1 cellular context compared by ENCODE assay signal in the genomic region with DNA sequence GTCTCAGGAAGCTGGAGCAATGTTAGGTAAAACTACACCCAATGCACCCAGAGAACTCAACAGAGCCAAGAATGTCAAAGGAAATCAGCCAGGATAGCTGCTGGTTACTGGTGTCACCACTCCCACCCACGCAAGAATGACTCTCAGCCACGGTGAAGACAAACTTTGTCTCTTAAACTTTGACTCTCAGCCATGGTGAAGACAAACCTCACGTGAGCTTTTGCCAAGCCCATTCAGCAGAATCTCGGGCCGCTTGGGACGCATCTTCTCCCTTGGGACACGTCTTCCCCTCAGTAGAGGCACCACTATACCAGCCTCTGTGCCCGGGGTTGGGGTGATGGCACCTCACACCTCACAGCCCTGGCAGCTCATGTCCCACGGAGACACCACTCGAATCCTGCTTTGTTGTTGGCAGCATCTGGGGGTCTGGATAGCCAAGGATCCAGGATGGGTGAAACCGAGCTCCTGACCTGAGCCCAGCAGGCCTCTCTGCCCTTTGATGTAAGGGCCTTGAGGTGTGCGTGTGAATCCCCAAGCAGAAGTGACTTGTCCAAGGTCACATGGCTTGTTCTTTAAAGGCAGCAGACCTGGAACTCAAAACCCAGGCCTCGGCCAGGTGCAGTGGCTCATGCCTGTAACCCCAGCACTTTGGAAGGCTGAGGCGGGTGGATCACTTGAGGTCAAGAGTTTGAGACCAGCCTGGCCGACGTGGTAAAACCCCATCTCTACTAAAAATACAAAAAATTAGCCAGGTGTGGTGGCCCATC.
A peak's percentile ranks its signal among the peaks of the same experiment; 100 is the strongest.
TF ChIP-seq lines count a peak whose summit lies in the region.

No MANE protein-coding gene starts in this region.

TF ChIP-seq in GM12878, 131 proteins besides CTCF, POLR2A, EP300 and RAD21:
- TF ChIP-seq MEF2B (IDR thresholded peaks at IDR 0.05; ENCODE audit: partially characterized antibody, poor library complexity, severe bottlenecking) (peak; percentile 88), SPI1 (IDR thresholded peaks at IDR 0.05; ENCODE audit: borderline replicate concordance, insufficient read depth, low read depth, low read length) (peak; percentile 19; the same call in 1 of the 2 replicates), BHLHE40 (IDR thresholded peaks at IDR 0.05; ENCODE audit: borderline replicate concordance in 1 of 2, low read depth in 2 of 2, low read length in 1 of 2) (peak; percentile 80 to 84), EGR1 (IDR thresholded peaks at IDR 0.05; ENCODE audit: borderline replicate concordance in 1 of 2, low read depth in 2 of 2, low read length in 2 of 2) (0 out of 3 replicates have a peak, but pooled peaks of 1 of the 2 experiments have one; percentile 57), MTA2 (IDR thresholded peaks at IDR 0.05; ENCODE audit: low read depth) (peak; percentile 16; the same call in 1 of the 2 replicates), KAT2A (conservative IDR thresholded peaks at IDR 0.05; ENCODE audit: control insufficient read depth, low read depth, low read length) (no peak), YBX1 (IDR thresholded peaks at IDR 0.05) (no peak), CBX3 (IDR thresholded peaks at IDR 0.05; ENCODE audit: borderline replicate concordance, low read depth) (no peak), SMARCA5 (IDR thresholded peaks at IDR 0.05) (0 out of 2 replicates have a peak, but pooled peaks have one; percentile 38), JUND (IDR thresholded peaks at IDR 0.05; ENCODE audit: low read depth, low read length) (no peak), NR2C1 (IDR thresholded peaks at IDR 0.05) (no peak), RUNX3 (IDR thresholded peaks at IDR 0.05; ENCODE audit: low read length) (0 out of 2 replicates have a peak, but pooled peaks have one; percentile 7), CHD2 (IDR thresholded peaks at IDR 0.05; ENCODE audit: borderline replicate concordance, low read depth, low read length) (no peak), NR2F1 (conservative IDR thresholded peaks at IDR 0.05) (0 out of 2 replicates have a peak, but pooled peaks have one; percentile 20), ZNF217 (IDR thresholded peaks at IDR 0.05) (0 out of 2 replicates have a peak, but pooled peaks have one; percentile 41), IKZF2 (IDR thresholded peaks at IDR 0.05) (peak; percentile 15 to 43; a peak in 1 of 4 replicates)
- TF ChIP-seq, protein P1, sequence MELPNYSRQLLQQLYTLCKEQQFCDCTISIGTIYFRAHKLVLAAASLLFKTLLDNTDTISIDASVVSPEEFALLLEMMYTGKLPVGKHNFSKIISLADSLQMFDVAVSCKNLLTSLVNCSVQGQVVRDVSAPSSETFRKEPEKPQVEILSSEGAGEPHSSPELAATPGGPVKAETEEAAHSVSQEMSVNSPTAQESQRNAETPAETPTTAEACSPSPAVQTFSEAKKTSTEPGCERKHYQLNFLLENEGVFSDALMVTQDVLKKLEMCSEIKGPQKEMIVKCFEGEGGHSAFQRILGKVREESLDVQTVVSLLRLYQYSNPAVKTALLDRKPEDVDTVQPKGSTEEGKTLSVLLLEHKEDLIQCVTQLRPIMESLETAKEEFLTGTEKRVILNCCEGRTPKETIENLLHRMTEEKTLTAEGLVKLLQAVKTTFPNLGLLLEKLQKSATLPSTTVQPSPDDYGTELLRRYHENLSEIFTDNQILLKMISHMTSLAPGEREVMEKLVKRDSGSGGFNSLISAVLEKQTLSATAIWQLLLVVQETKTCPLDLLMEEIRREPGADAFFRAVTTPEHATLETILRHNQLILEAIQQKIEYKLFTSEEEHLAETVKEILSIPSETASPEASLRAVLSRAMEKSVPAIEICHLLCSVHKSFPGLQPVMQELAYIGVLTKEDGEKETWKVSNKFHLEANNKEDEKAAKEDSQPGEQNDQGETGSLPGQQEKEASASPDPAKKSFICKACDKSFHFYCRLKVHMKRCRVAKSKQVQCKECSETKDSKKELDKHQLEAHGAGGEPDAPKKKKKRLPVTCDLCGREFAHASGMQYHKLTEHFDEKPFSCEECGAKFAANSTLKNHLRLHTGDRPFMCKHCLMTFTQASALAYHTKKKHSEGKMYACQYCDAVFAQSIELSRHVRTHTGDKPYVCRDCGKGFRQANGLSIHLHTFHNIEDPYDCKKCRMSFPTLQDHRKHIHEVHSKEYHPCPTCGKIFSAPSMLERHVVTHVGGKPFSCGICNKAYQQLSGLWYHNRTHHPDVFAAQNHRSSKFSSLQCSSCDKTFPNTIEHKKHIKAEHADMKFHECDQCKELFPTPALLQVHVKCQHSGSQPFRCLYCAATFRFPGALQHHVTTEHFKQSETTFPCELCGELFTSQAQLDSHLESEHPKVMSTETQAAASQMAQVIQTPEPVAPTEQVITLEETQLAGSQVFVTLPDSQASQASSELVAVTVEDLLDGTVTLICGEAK (IDR thresholded peaks at IDR 0.05; ENCODE audit: borderline replicate concordance) = no peak
- TF ChIP-seq, protein P2, sequence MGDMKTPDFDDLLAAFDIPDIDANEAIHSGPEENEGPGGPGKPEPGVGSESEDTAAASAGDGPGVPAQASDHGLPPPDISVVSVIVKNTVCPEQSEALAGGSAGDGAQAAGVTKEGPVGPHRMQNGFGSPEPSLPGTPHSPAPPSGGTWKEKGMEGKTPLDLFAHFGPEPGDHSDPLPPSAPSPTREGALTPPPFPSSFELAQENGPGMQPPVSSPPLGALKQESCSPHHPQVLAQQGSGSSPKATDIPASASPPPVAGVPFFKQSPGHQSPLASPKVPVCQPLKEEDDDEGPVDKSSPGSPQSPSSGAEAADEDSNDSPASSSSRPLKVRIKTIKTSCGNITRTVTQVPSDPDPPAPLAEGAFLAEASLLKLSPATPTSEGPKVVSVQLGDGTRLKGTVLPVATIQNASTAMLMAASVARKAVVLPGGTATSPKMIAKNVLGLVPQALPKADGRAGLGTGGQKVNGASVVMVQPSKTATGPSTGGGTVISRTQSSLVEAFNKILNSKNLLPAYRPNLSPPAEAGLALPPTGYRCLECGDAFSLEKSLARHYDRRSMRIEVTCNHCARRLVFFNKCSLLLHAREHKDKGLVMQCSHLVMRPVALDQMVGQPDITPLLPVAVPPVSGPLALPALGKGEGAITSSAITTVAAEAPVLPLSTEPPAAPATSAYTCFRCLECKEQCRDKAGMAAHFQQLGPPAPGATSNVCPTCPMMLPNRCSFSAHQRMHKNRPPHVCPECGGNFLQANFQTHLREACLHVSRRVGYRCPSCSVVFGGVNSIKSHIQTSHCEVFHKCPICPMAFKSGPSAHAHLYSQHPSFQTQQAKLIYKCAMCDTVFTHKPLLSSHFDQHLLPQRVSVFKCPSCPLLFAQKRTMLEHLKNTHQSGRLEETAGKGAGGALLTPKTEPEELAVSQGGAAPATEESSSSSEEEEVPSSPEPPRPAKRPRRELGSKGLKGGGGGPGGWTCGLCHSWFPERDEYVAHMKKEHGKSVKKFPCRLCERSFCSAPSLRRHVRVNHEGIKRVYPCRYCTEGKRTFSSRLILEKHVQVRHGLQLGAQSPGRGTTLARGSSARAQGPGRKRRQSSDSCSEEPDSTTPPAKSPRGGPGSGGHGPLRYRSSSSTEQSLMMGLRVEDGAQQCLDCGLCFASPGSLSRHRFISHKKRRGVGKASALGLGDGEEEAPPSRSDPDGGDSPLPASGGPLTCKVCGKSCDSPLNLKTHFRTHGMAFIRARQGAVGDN (IDR thresholded peaks at IDR 0.05) = peak; percentile 65
